ENCODE assay signal across 8 cellular contexts in genomic region chr3:61562042-61562809, GRCh38. TPM values are rescaled to one million over a fixed set of nuclear protein-coding genes. Genes with fewer than 3 reads are reported as not detected.
A peak's percentile ranks its signal among the peaks of the same experiment; 100 is the strongest.
DNase-seq lines count a peak whose midpoint lies in the region; ATAC-seq and TF ChIP-seq lines count a peak whose summit lies in the region.

No MANE protein-coding gene starts in this region.

- H3K4me1 ChIP-seq in spleen: peaks cover 0 to 61% (median 37%) of the 10 kb centered on the region in 6 donors

- H3K9me3 ChIP-seq in iPS-18c (ENCODE audit: control insufficient read depth, insufficient read depth, low read length) (no peaks in the 10 kb centered on the region), spleen (peaks cover 0 to 16% (median 3%) of the 10 kb centered on the region in 8 donors)

- DNase-seq in stimulated activated naive CD8-positive, alpha-beta T cell treated with anti-CD3 and anti-CD28 coated beads, Interleukin-15, Interleukin-2, amounts not matched to agents 100 U/mL and 50 U/mL, for 24 hours: no peak
- DNase-seq in activated naive CD8-positive, alpha-beta T cell treated with anti-CD3 and anti-CD28 coated beads, Interleukin-2, amount 10 ng/mL, durations not matched to agents 7 days and 5 days: peak; percentile 33
- no peak for DNase-seq in spleen
- DNase-seq in dedifferentiated amniotic fluid mesenchymal stem cell (ENCODE audit: extremely low spot score): no peak
- DNase-seq in GDM1 (lab: John Stamatoyannopoulos, UW): no peak
- DNase-seq in SKM-1 treated with dmso at 0.1 percent for 144 hours (lab: John Stamatoyannopoulos, UW; ENCODE audit: unreplicated experiment): no peak

- peak overlapping the region; percentile 80 to 94 (median 90) for H3K27ac ChIP-seq in spleen

- WGBS in spleen, 5 donors: 1 to 3% (median 1%) methylated on average over 59 to 69 of the region's 69 CpGs

- no peak for ATAC-seq in stimulated activated naive CD8-positive, alpha-beta T cell treated with anti-CD3 and anti-CD28 coated beads, Interleukin-15, Interleukin-2, amounts not matched to agents 100 U/mL and 50 U/mL, for 24 hours
- no peak for ATAC-seq in activated naive CD8-positive, alpha-beta T cell treated with anti-CD3 and anti-CD28 coated beads, Interleukin-2, amount 10 ng/mL, durations not matched to agents 7 days and 5 days (ENCODE audit: low read depth)

- H3K4me1 Mint-ChIP-seq in stimulated activated naive CD8-positive, alpha-beta T cell treated with anti-CD3 and anti-CD28 coated beads, Interleukin-15, Interleukin-2, amounts not matched to agents 100 ng/mL and 50 ng/mL, for 24 hours (ENCODE audit: low read depth): peaks cover 18% of the 10 kb centered on the region
- peaks cover 10% of the 10 kb centered on the region for H3K4me1 Mint-ChIP-seq in activated naive CD8-positive, alpha-beta T cell treated with anti-CD3 and anti-CD28 coated beads, Interleukin-2, amount 10 ng/mL, durations not matched to agents 7 days and 5 days

- POLR2A ChIA-PET in activated naive CD8-positive, alpha-beta T cell treated with anti-CD3 and anti-CD28 coated beads, Interleukin-2, amount 10 ng/mL, durations not matched to agents 7 days and 5 days (lab: Charles Lee): no interaction called here

- H3K36me3 Mint-ChIP-seq in stimulated activated naive CD8-positive, alpha-beta T cell treated with anti-CD3 and anti-CD28 coated beads, Interleukin-15, Interleukin-2, amounts not matched to agents 100 ng/mL and 50 ng/mL, for 24 hours (ENCODE audit: low read depth): no peaks in the 10 kb centered on the region
- no peaks in the 10 kb centered on the region for H3K36me3 Mint-ChIP-seq in activated naive CD8-positive, alpha-beta T cell treated with anti-CD3 and anti-CD28 coated beads, Interleukin-2, amount 10 ng/mL, durations not matched to agents 7 days and 5 days

- intact Hi-C loops in spleen (cut with DNase I; ENCODE audit: low total_unique reads): no loop called here

- no peak for TF ChIP-seq CTCF in spleen (IDR thresholded peaks at IDR 0.05 in 8 of 11, conservative IDR thresholded peaks at IDR 0.05 in 3 of 11)

- H3K36me3 ChIP-seq in spleen: no peaks in the 10 kb centered on the region

- no peak overlapping the region for H3K27ac Mint-ChIP-seq in stimulated activated naive CD8-positive, alpha-beta T cell treated with anti-CD3 and anti-CD28 coated beads, Interleukin-15, Interleukin-2, amounts not matched to agents 100 ng/mL and 50 ng/mL, for 24 hours
- H3K27ac Mint-ChIP-seq in activated naive CD8-positive, alpha-beta T cell treated with anti-CD3 and anti-CD28 coated beads, Interleukin-2, amount 10 ng/mL, durations not matched to agents 7 days and 5 days: no peak overlapping the region

- H3K4me3 ChIP-seq in iPS-18c (ENCODE audit: insufficient read depth, low read depth, low read length): peak overlapping the region; percentile 89
- peak overlapping the region; percentile 37 to 74 (median 54) for H3K4me3 ChIP-seq in spleen

- H3K9me3 Mint-ChIP-seq in stimulated activated naive CD8-positive, alpha-beta T cell treated with anti-CD3 and anti-CD28 coated beads, Interleukin-15, Interleukin-2, amounts not matched to agents 100 ng/mL and 50 ng/mL, for 24 hours: no peaks in the 10 kb centered on the region
- H3K9me3 Mint-ChIP-seq in activated naive CD8-positive, alpha-beta T cell treated with anti-CD3 and anti-CD28 coated beads, Interleukin-2, amount 10 ng/mL, durations not matched to agents 7 days and 5 days: no peaks in the 10 kb centered on the region

- H3K27me3 Mint-ChIP-seq in stimulated activated naive CD8-positive, alpha-beta T cell treated with anti-CD3 and anti-CD28 coated beads, Interleukin-15, Interleukin-2, amounts not matched to agents 100 ng/mL and 50 ng/mL, for 24 hours: peaks cover 73% of the 10 kb centered on the region
- peaks cover 73% of the 10 kb centered on the region for H3K27me3 Mint-ChIP-seq in activated naive CD8-positive, alpha-beta T cell treated with anti-CD3 and anti-CD28 coated beads, Interleukin-2, amount 10 ng/mL, durations not matched to agents 7 days and 5 days

- H3K27me3 ChIP-seq in spleen (replicated peaks in 1 of 7): peaks cover 0 to 82% (median 51%) of the 10 kb centered on the region in 7 donors

- no peak for TF ChIP-seq POLR2A in spleen (IDR thresholded peaks at IDR 0.05)

- H3K4me3 Mint-ChIP-seq in stimulated activated naive CD8-positive, alpha-beta T cell treated with anti-CD3 and anti-CD28 coated beads, Interleukin-15, Interleukin-2, amounts not matched to agents 100 ng/mL and 50 ng/mL, for 24 hours: peak overlapping the region; percentile 10
- H3K4me3 Mint-ChIP-seq in activated naive CD8-positive, alpha-beta T cell treated with anti-CD3 and anti-CD28 coated beads, Interleukin-2, amount 10 ng/mL, durations not matched to agents 7 days and 5 days: peak overlapping the region; percentile 51

RNA-seq across cellular contexts. Expression of gene PTPRG, which starts 0.9 kb away (rescaled TPM):
- total RNA-seq in activated naive CD8-positive, alpha-beta T cell treated with anti-CD3 and anti-CD28 coated beads, Interleukin-2, amount 10 ng/mL, durations not matched to agents 7 days and 5 days: not detected
- total RNA-seq in spleen: 10 to 100 TPM; 27.9 to 77.0 (median 45.8) TPM
- 1 to 10 TPM in 2 of 3 donors, under 1 TPM in 1; 0.89 to 1.9 (median 1.6) TPM for polyA plus RNA-seq in spleen

Comparison
In these comparisons a context has a peak if more than half of its experiments do, and no peak if none do; other contexts are left out.
1. RNA of gene PTPRG, which starts 0.9 kb away (total RNA-seq): 27.9 to 77.0 TPM in spleen; not detected in activated naive CD8-positive, alpha-beta T cell treated with anti-CD3 and anti-CD28 coated beads, Interleukin-2, amount 10 ng/mL, durations not matched to agents 7 days and 5 days; every median in the first group is over 10 times any median in the second.